In genomic region chr16:383326-384020, GRCh38 we compare ENCODE assay signal across 1 cellular context.
TF ChIP-seq lines count a peak whose summit lies in the region.

No MANE protein-coding gene starts in this region.

TF ChIP-seq in GM12878, 131 proteins besides CTCF, POLR2A, EP300 and RAD21 (continues in another document):
- no peak; the same call in 1 of the 2 replicates for TF ChIP-seq SIN3A (IDR thresholded peaks at IDR 0.05; ENCODE audit: low read depth, low read length)
- TF ChIP-seq LARP7 (IDR thresholded peaks at IDR 0.05) = no peak
- no peak for TF ChIP-seq IRF4 (IDR thresholded peaks at IDR 0.05; ENCODE audit: low read depth, low read length)
- no peak for TF ChIP-seq TBL1XR1 (IDR thresholded peaks at IDR 0.05; ENCODE audit: low read depth, low read length)
- no peak for TF ChIP-seq ZBTB33 (IDR thresholded peaks at IDR 0.05)
- TF ChIP-seq USF1 (IDR thresholded peaks at IDR 0.05; ENCODE audit: borderline replicate concordance, extremely low read length, insufficient read depth, low read depth, low read length) = no peak
- TF ChIP-seq SMC3 (IDR thresholded peaks at IDR 0.05; ENCODE audit: borderline replicate concordance, low read length) = no peak
- no peak for TF ChIP-seq ATF3 (IDR thresholded peaks at IDR 0.05; ENCODE audit: borderline replicate concordance, extremely low read depth, low read depth, low read length)
- 0 out of 3 replicates have a peak, but pooled peaks have one; percentile 33 for TF ChIP-seq POU2F2 (IDR thresholded peaks at IDR 0.05; ENCODE audit: borderline replicate concordance, low read depth, low read length)
- no peak for TF ChIP-seq E2F8 (IDR thresholded peaks at IDR 0.05; ENCODE audit: low read depth, partially characterized antibody)
- no peak for TF ChIP-seq CHD4 (IDR thresholded peaks at IDR 0.05)
- TF ChIP-seq NRF1 (conservative IDR thresholded peaks at IDR 0.05; ENCODE audit: low read depth, low read length) = no peak
- no peak for TF ChIP-seq ETV6 (conservative IDR thresholded peaks at IDR 0.05 in 1 of 2, IDR thresholded peaks at IDR 0.05 in 1 of 2; ENCODE audit: borderline replicate concordance in 1 of 2, low read depth in 1 of 2)
- TF ChIP-seq ZBTB4 (CRISPR knock-in tag; IDR thresholded peaks at IDR 0.05) = no peak
- no peak; the same call in 1 of the 2 replicates for TF ChIP-seq TCF3 (IDR thresholded peaks at IDR 0.05; ENCODE audit: borderline replicate concordance, insufficient read depth, low read depth, low read length)
- TF ChIP-seq ATF2 (IDR thresholded peaks at IDR 0.05; ENCODE audit: low read length) = no peak
- no peak for TF ChIP-seq SKIL (IDR thresholded peaks at IDR 0.05; ENCODE audit: low read depth, poor library complexity, severe bottlenecking)
- TF ChIP-seq JUND (IDR thresholded peaks at IDR 0.05; ENCODE audit: low read depth, low read length) = no peak
- TF ChIP-seq MXI1 (IDR thresholded peaks at IDR 0.05; ENCODE audit: low read depth, low read length) = peak; percentile 81
- no peak for TF ChIP-seq ZNF384 (IDR thresholded peaks at IDR 0.05; ENCODE audit: borderline replicate concordance, low read depth, low read length)
- no peak for TF ChIP-seq RFX5 (IDR thresholded peaks at IDR 0.05; ENCODE audit: low read depth, low read length)
- no peak for TF ChIP-seq WRNIP1 (IDR thresholded peaks at IDR 0.05; ENCODE audit: borderline replicate concordance, low read depth, low read length)
- TF ChIP-seq IKZF2 (IDR thresholded peaks at IDR 0.05) = peak; percentile 89 to 90
- TF ChIP-seq EGR1 (IDR thresholded peaks at IDR 0.05; ENCODE audit: borderline replicate concordance in 1 of 2, low read depth in 2 of 2, low read length in 2 of 2) = no peak
- TF ChIP-seq ZNF592 (IDR thresholded peaks at IDR 0.05) = no peak
- no peak for TF ChIP-seq ZBTB11 (CRISPR knock-in tag; IDR thresholded peaks at IDR 0.05)
- no peak for TF ChIP-seq ZZZ3 (IDR thresholded peaks at IDR 0.05; ENCODE audit: control insufficient read depth, insufficient read length, low read depth)
- TF ChIP-seq CBX5 (IDR thresholded peaks at IDR 0.05; ENCODE audit: low read depth) = no peak
- TF ChIP-seq TARDBP (IDR thresholded peaks at IDR 0.05; ENCODE audit: borderline replicate concordance) = no peak
- peak; percentile 61; the same call in 1 of the 2 replicates for TF ChIP-seq MTA2 (IDR thresholded peaks at IDR 0.05; ENCODE audit: low read depth)
- no peak for TF ChIP-seq SIX5 (IDR thresholded peaks at IDR 0.05; ENCODE audit: low read depth, low read length, severe bottlenecking)
- peak; percentile 61; the same call in 1 of the 2 replicates for TF ChIP-seq CREM (IDR thresholded peaks at IDR 0.05; ENCODE audit: low read depth)
- peak; percentile 42; the same call in 1 of the 2 replicates for TF ChIP-seq NKRF (conservative IDR thresholded peaks at IDR 0.05)
